Comparison of ENCODE assay signal across 1 cellular context in genomic region chr6:158237656-158238055, GRCh38.
TF ChIP-seq lines count a peak whose summit lies in the region.

No MANE protein-coding gene starts in this region.

TF ChIP-seq in HepG2, 621 proteins besides CTCF, POLR2A, EP300 and RAD21:
- TF ChIP-seq DMTF1 (CRISPR knock-in tag; IDR thresholded peaks at IDR 0.05) (no peak), NR2F1 (CRISPR knock-in tag; IDR thresholded peaks at IDR 0.05) (no peak), ZNF792 (CRISPR knock-in tag; IDR thresholded peaks at IDR 0.05) (no peak), ZFY (CRISPR knock-in tag; IDR thresholded peaks at IDR 0.05) (no peak), ZNF207 (IDR thresholded peaks at IDR 0.05; ENCODE audit: borderline replicate concordance) (no peak)
